Comparison of ENCODE assay signal across 1 cellular context in genomic region chr4:114191496-114191895, GRCh38.
TF ChIP-seq lines count a peak whose summit lies in the region.

No MANE protein-coding gene starts in this region.

TF ChIP-seq in HepG2, 621 proteins besides CTCF, POLR2A, EP300 and RAD21 (continued from another document):
- no peak for TF ChIP-seq CREB1 (IDR thresholded peaks at IDR 0.05)
- no peak for TF ChIP-seq CREB1 (CRISPR knock-in tag; IDR thresholded peaks at IDR 0.05)
- peak; percentile 48; the same call in 1 of the 2 replicates for TF ChIP-seq MAFF (IDR thresholded peaks at IDR 0.05; ENCODE audit: low read depth, low read length)
- no peak for TF ChIP-seq SMAD9 (CRISPR knock-in tag; IDR thresholded peaks at IDR 0.05)
- no peak for TF ChIP-seq ZNF292 (CRISPR knock-in tag; IDR thresholded peaks at IDR 0.05; ENCODE audit: borderline replicate concordance, low read depth)
- TF ChIP-seq BRCA1 (CRISPR knock-in tag; IDR thresholded peaks at IDR 0.05), result no peak
- no peak for TF ChIP-seq NR1H2 (CRISPR knock-in tag; IDR thresholded peaks at IDR 0.05; ENCODE audit: borderline replicate concordance, low read depth)
- no peak for TF ChIP-seq RBM39 (IDR thresholded peaks at IDR 0.05; ENCODE audit: low read depth, low read length, poor library complexity, severe bottlenecking)
- no peak for TF ChIP-seq SRY (CRISPR knock-in tag; IDR thresholded peaks at IDR 0.05)
- no peak for TF ChIP-seq ARNT (IDR thresholded peaks at IDR 0.05)
- peak; percentile 33 to 73; a peak in 2 of 4 replicates for TF ChIP-seq MAFK (conservative IDR thresholded peaks at IDR 0.05 in 1 of 2, IDR thresholded peaks at IDR 0.05 in 1 of 2; ENCODE audit: low read length in 2 of 2)
- TF ChIP-seq HOXA9 (CRISPR knock-in tag; IDR thresholded peaks at IDR 0.05; ENCODE audit: borderline replicate concordance), result no peak
